Comparison of ENCODE assay signal across 1 cellular context in genomic region chr10:110497438-110498086, GRCh38.
TF ChIP-seq lines count a peak whose summit lies in the region.

TSS of gene DUSP5 (plus strand) at chr10:110497907. CDS start at chr10:110498122, 215 bp downstream.

TF ChIP-seq in K562, 482 proteins besides CTCF, POLR2A, EP300 and RAD21 (continued from another document):
- TF ChIP-seq RREB1 (CRISPR knock-in tag; IDR thresholded peaks at IDR 0.05): peak; percentile 69; the same call in 1 of the 2 replicates
- no peak for TF ChIP-seq CREBBP (IDR thresholded peaks at IDR 0.05; ENCODE audit: low read depth, low read length)
- TF ChIP-seq ZNF217 (CRISPR knock-in tag; IDR thresholded peaks at IDR 0.05): no peak
- TF ChIP-seq ZBTB43 (CRISPR knock-in tag; IDR thresholded peaks at IDR 0.05): no peak
- peak; percentile 38 to 39; a peak in 1 of 4 replicates for TF ChIP-seq UBTF (IDR thresholded peaks at IDR 0.05; ENCODE audit: borderline replicate concordance in 1 of 2, low read depth in 2 of 2, low read length in 2 of 2)
- no peak for TF ChIP-seq MCM5 (IDR thresholded peaks at IDR 0.05; ENCODE audit: low read depth)
- no peak for TF ChIP-seq PURB (CRISPR knock-in tag; IDR thresholded peaks at IDR 0.05; ENCODE audit: low read depth)
- no peak for TF ChIP-seq ZFP1 (CRISPR knock-in tag; IDR thresholded peaks at IDR 0.05)
- no peak for TF ChIP-seq SP2 (IDR thresholded peaks at IDR 0.05; ENCODE audit: extremely low read depth, low read depth, low read length, poor library complexity, severe bottlenecking)
- peak; percentile 50; the same call in 1 of the 2 replicates for TF ChIP-seq ARID4B (CRISPR knock-in tag; IDR thresholded peaks at IDR 0.05)
- no peak for TF ChIP-seq ZNF75A (CRISPR knock-in tag; IDR thresholded peaks at IDR 0.05)
- no peak for TF ChIP-seq ZNF23 (CRISPR knock-in tag; IDR thresholded peaks at IDR 0.05)
- TF ChIP-seq ZNF184 (CRISPR knock-in tag; IDR thresholded peaks at IDR 0.05): no peak
- no peak for TF ChIP-seq HEY1 (CRISPR knock-in tag; IDR thresholded peaks at IDR 0.05; ENCODE audit: borderline replicate concordance)
- TF ChIP-seq LEF1 (IDR thresholded peaks at IDR 0.05): no peak
- TF ChIP-seq BRD4 (IDR thresholded peaks at IDR 0.05): no peak
- TF ChIP-seq PML (IDR thresholded peaks at IDR 0.05; ENCODE audit: low read length): no peak; the same call in 1 of the 2 replicates
- TF ChIP-seq TEAD2 (tag; IDR thresholded peaks at IDR 0.05): no peak
- TF ChIP-seq ZBTB9 (CRISPR knock-in tag; IDR thresholded peaks at IDR 0.05): peak; percentile 71; the same call in 1 of the 2 replicates
- no peak for TF ChIP-seq TAF15 (IDR thresholded peaks at IDR 0.05; ENCODE audit: low read depth, low read length)
- TF ChIP-seq DLX4 (CRISPR knock-in tag; IDR thresholded peaks at IDR 0.05): no peak
